25 cellular contexts compared by ENCODE assay signal in the genomic region with DNA sequence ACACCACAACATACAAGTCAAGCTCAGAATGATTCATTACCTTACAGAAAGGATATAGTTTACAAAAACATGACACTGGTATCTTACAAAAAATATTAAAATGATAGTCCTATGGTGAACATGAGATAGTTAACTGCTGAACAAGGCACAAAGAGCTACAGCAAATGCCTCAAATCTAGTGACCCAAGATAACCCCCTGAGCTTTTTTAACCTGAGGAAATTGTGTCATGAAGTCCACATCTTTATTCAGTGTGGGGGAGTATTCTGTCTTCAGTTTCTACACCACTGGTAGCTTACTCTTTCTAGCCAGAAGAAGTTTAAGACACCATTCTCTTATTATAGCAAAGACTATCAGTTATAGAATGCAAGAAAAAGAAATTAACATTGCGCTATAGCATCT.
"Had no signal": no experiment of that assay in that cellular context is flagged by ENCODE, and none has a peak within 500 bp of the region (broad histone marks: within the 10 kb centered on the region; RNA-seq: fewer than 3 reads in every experiment).

No MANE protein-coding gene starts in this region.

- H3K9me3 ChIP-seq: colonic mucosa, esophagus squamous epithelium, gastrocnemius medialis, left lung, lower lobe of right lung, mucosa of descending colon had no signal

- DNase-seq: colonic mucosa; cortex of kidney; effector CD8-positive, alpha-beta T cell; effector memory CD8-positive, alpha-beta T cell; endodermal cell; erythroblast; esophagus squamous epithelium; foreskin fibroblast; foreskin melanocyte; gastrocnemius medialis; glutamatergic neuron; head of caudate nucleus; heart right ventricle; hippocampal formation; left colon; left lung; left ventricle myocardium superior; lower lobe of right lung; mesenchymal stem cell; mucosa of descending colon; naive B cell had no signal

- H3K4me1 ChIP-seq: colonic mucosa, esophagus squamous epithelium, gastrocnemius medialis, heart right ventricle, left lung, lower lobe of right lung had no signal

- H3K4me1 Mint-ChIP-seq: endodermal cell, naive B cell had no signal

- H3K36me3 ChIP-seq: colonic mucosa, esophagus squamous epithelium, gastrocnemius medialis, heart right ventricle, left lung, lower lobe of right lung had no signal

- H3K27ac ChIP-seq: colonic mucosa, epithelial cell of prostate, esophagus squamous epithelium, gastrocnemius medialis, heart right ventricle, left lung, lower lobe of right lung had no signal

- ATAC-seq: effector memory CD8-positive, alpha-beta T cell; esophagus mucosa; gastrocnemius medialis; heart right ventricle; left colon; left lung; left ventricle myocardium superior; lower lobe of right lung; mucosa of descending colon had no signal

- H3K4me3 ChIP-seq: colonic mucosa, esophagus squamous epithelium, gastrocnemius medialis, heart right ventricle, left lung, lower lobe of right lung, mucosa of descending colon had no signal

- H3K4me3 Mint-ChIP-seq: dendritic cell treated with granulocyte-macrophage colony-stimulating factor and Interleukin-4, amounts not matched to agents 40 ng/mL and 50 ng/mL, for 4 days; effector memory CD8-positive, alpha-beta T cell; endodermal cell; mesothelial cell of epicardium; naive B cell had no signal

- H3K27me3 Mint-ChIP-seq: dendritic cell treated with granulocyte-macrophage colony-stimulating factor and Interleukin-4, amounts not matched to agents 40 ng/mL and 50 ng/mL, for 4 days; effector memory CD8-positive, alpha-beta T cell had no signal

- H3K27ac Mint-ChIP-seq: dendritic cell treated with granulocyte-macrophage colony-stimulating factor and Interleukin-4, amounts not matched to agents 40 ng/mL and 50 ng/mL, for 4 days; effector memory CD8-positive, alpha-beta T cell; endodermal cell; mesothelial cell of epicardium; naive B cell had no signal

- H3K36me3 Mint-ChIP-seq: naive B cell had no signal

- H3K27me3 ChIP-seq: colonic mucosa, esophagus squamous epithelium, gastrocnemius medialis, heart right ventricle, left lung had no signal
